In the genomic region with DNA sequence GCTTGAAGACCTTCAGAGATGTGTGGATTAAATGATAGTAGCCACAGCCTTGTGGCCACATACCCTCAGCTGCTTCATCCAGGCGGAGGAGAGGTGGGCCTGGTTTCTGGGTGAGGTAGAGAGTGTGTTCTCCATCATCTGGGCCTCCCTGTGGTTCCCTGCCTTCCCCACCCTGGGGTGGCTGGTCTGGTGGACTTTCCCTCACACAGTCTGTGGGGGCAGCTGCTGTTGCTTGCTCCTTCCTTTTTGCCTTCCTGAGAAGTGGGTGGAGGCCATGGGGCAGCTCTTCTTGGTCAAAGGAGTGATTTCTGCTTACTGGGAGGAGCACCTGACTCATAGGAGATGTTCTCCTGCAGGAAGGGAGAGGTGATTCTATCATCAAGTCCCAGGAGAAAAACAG, we compare ENCODE assay signal across 16 cellular contexts.
DNase-seq lines count a peak whose midpoint lies in the region; ATAC-seq, FAIRE-seq and TF ChIP-seq lines count a peak whose summit lies in the region.
"Had no signal": no experiment of that assay in that cellular context is flagged by ENCODE, and none has a peak within 500 bp of the region (broad histone marks: within the 10 kb centered on the region; RNA-seq: fewer than 3 reads in every experiment).

No MANE protein-coding gene starts in this region.

- H3K4me3 Mint-ChIP-seq in HFFc6: no peak overlapping the region
- H3K4me3 Mint-ChIP-seq: activated CD8-positive, alpha-beta T cell treated with anti-CD3 and anti-CD28 coated beads for 36 hours had no signal

- WGBS in HepG2 (ENCODE audit: low lambda C conversion rate): 83% methylated on average over 1 of the region's 1 CpG

- H3K27ac Mint-ChIP-seq in HFFc6: no peak overlapping the region
- H3K27ac Mint-ChIP-seq: activated CD8-positive, alpha-beta T cell treated with anti-CD3 and anti-CD28 coated beads for 36 hours had no signal

- H2AFZ ChIP-seq in HepG2 (ENCODE audit: low read length): no peak overlapping the region

- H3K9me3 Mint-ChIP-seq in HFFc6: no peaks in the 10 kb centered on the region
- H3K9me3 Mint-ChIP-seq: activated CD8-positive, alpha-beta T cell treated with anti-CD3 and anti-CD28 coated beads for 36 hours had no signal

- H4K20me1 ChIP-seq in HepG2 (ENCODE audit: insufficient read depth, low read length): no peaks in the 10 kb centered on the region

- in situ Hi-C loops in HepG2 (cut with HindIII; ENCODE audit: extremely low pct_ligation_motif_present, low pct_unique_long_range_greater_than_20kb): no loop called here

- FAIRE-seq in HepG2 (lab: Jason Lieb, UNC): no peak
- FAIRE-seq: endothelial cell of umbilical vein, HTR-8/SVneo, islet of Langerhans had no signal

- no peaks in the 10 kb centered on the region for H3K36me3 ChIP-seq in right atrium auricular region
- no peaks in the 10 kb centered on the region for H3K36me3 ChIP-seq in mucosa of descending colon (ENCODE audit: low read depth)
- H3K36me3 ChIP-seq in HepG2 (replicated peaks in 1 of 2; ENCODE audit: control insufficient read depth in 1 of 2, insufficient read depth in 2 of 2, low read length in 2 of 2): no peaks in the 10 kb centered on the region

- no peaks in the 10 kb centered on the region for H3K9me3 ChIP-seq in right atrium auricular region
- no peaks in the 10 kb centered on the region for H3K9me3 ChIP-seq in mucosa of descending colon
- no peaks in the 10 kb centered on the region for H3K9me3 ChIP-seq in HepG2 (ENCODE audit: low read length)

- no peaks in the 10 kb centered on the region for H3K79me2 ChIP-seq in HepG2 (ENCODE audit: insufficient read depth, low read length)

- peaks cover 0 to 74% of the 10 kb centered on the region in 2 donors for H3K4me1 ChIP-seq in right atrium auricular region
- H3K4me1 ChIP-seq in mucosa of descending colon (ENCODE audit: low read depth): peaks cover 59% of the 10 kb centered on the region
- peaks cover 2% of the 10 kb centered on the region for H3K4me1 ChIP-seq in HepG2 (ENCODE audit: insufficient read depth, low read length)

- H3K27me3 Mint-ChIP-seq in HFFc6 (ENCODE audit: insufficient read depth): peaks cover 15% of the 10 kb centered on the region
- H3K27me3 Mint-ChIP-seq: activated CD8-positive, alpha-beta T cell treated with anti-CD3 and anti-CD28 coated beads for 36 hours had no signal

- H3K27ac ChIP-seq in right atrium auricular region (peak overlapping the region; percentile 85 to 87), angular gyrus (ENCODE audit: low read depth, low read length) (peak overlapping the region; percentile 72), HepG2 (ENCODE audit: extremely low read length, insufficient read depth, low read length) (no peak overlapping the region)

- H3K36me3 Mint-ChIP-seq in HFFc6 (ENCODE audit: low read depth): no peaks in the 10 kb centered on the region

- DNase-seq in right atrium auricular region (ENCODE audit: low spot score) (no peak), Right ventricle myocardium superior (no peak), mucosa of descending colon (no peak), retina (no peak), HFFc6 (no peak), cerebellar cortex (ENCODE audit: low spot score) (no peak), HepG2 (ENCODE audit: low spot score) (no peak)
- DNase-seq: activated CD8-positive, alpha-beta T cell treated with anti-CD3 and anti-CD28 coated beads for 36 hours; amygdala; glutamatergic neuron; NCI-H1436; trophoblast cell had no signal

- no peak for TF ChIP-seq POLR2A in HepG2 (IDR thresholded peaks at IDR 0.05; ENCODE audit: insufficient read depth in 1 of 2, low read depth in 2 of 2, low read length in 2 of 2)

- peaks cover 7% of the 10 kb centered on the region; the same call in 1 of the 2 replicates for H3K4me1 Mint-ChIP-seq in HFFc6 (ENCODE audit: low read depth)

- TF ChIP-seq CTCF in right atrium auricular region (IDR thresholded peaks at IDR 0.05) (no peak), mucosa of descending colon (IDR thresholded peaks at IDR 0.05) (no peak), HFFc6 (IDR thresholded peaks at IDR 0.05) (no peak), HepG2 (CRISPR knock-in tag; IDR thresholded peaks at IDR 0.05) (no peak)

- no peaks in the 10 kb centered on the region for H3K27me3 ChIP-seq in right atrium auricular region
- H3K27me3 ChIP-seq in HepG2 (ENCODE audit: control insufficient read depth in 1 of 2, insufficient read depth in 2 of 2, low read length in 2 of 2): no peaks in the 10 kb centered on the region

- no TSS peak for BruUV-seq in HepG2 (replicated peaks; lab: Mats Ljungman, UMichigan)

- H3K4me3 ChIP-seq in right atrium auricular region: no peak overlapping the region
- no peak overlapping the region for H3K4me3 ChIP-seq in mucosa of descending colon
- no peak overlapping the region for H3K4me3 ChIP-seq in HepG2 (replicated peaks in 1 of 3; ENCODE audit: insufficient read depth in 1 of 3, low read depth in 2 of 3, low read length in 3 of 3)

- no peak for TF ChIP-seq RAD21 in HepG2 (CRISPR knock-in tag; IDR thresholded peaks at IDR 0.05)

- no peak overlapping the region for H3K9ac ChIP-seq in HepG2 (ENCODE audit: insufficient read depth, low read depth, low read length)

- TF ChIP-seq EP300 in HepG2 (IDR thresholded peaks at IDR 0.05; ENCODE audit: low read depth in 2 of 2, low read length in 2 of 2): no peak
- TF ChIP-seq EP300 in HepG2 (CRISPR knock-in tag; IDR thresholded peaks at IDR 0.05; ENCODE audit: borderline replicate concordance): no peak

- intact Hi-C loops in Right ventricle myocardium superior (cut with DNase I): no loop called here
- intact Hi-C loops in mucosa of descending colon (cut with DNase I, micrococcal nuclease): no loop called here
- intact Hi-C loops in HepG2 (cut with micrococcal nuclease; ENCODE audit: unreplicated experiment): no loop called here

- POLR2A ChIA-PET in HepG2 (lab: Yijun Ruan, JAX): no interaction called here

- CTCF ChIA-PET in HepG2 (lab: Yijun Ruan, JAX; ENCODE audit: low intra/inter-chr PET ratio, low total read pairs): no interaction called here

- no peak overlapping the region for H3K4me2 ChIP-seq in HepG2 (ENCODE audit: low read depth, low read length)

- no peak for ATAC-seq in Right ventricle myocardium superior (ENCODE audit: poor library complexity)
- ATAC-seq in mucosa of descending colon: peak; percentile 39
- ATAC-seq in HepG2: no peak
- ATAC-seq: activated CD8-positive, alpha-beta T cell treated with anti-CD3 and anti-CD28 coated beads for 36 hours had no signal

TF ChIP-seq in HepG2, 621 proteins besides CTCF, POLR2A, EP300 and RAD21 (continues in another document):
- TF ChIP-seq ZSCAN21 (CRISPR knock-in tag; IDR thresholded peaks at IDR 0.05; ENCODE audit: borderline replicate concordance): no peak
- TF ChIP-seq ZNF607 (CRISPR knock-in tag; IDR thresholded peaks at IDR 0.05; ENCODE audit: borderline replicate concordance): no peak
- TF ChIP-seq ZNF446 (CRISPR knock-in tag; IDR thresholded peaks at IDR 0.05): no peak
- TF ChIP-seq ZNF101 (CRISPR knock-in tag; IDR thresholded peaks at IDR 0.05; ENCODE audit: borderline replicate concordance, low read depth): no peak
- TF ChIP-seq, protein P1, sequence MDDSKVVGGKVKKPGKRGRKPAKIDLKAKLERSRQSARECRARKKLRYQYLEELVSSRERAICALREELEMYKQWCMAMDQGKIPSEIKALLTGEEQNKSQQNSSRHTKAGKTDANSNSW (CRISPR knock-in tag; IDR thresholded peaks at IDR 0.05; ENCODE audit: borderline replicate concordance): no peak
- TF ChIP-seq, protein P2, sequence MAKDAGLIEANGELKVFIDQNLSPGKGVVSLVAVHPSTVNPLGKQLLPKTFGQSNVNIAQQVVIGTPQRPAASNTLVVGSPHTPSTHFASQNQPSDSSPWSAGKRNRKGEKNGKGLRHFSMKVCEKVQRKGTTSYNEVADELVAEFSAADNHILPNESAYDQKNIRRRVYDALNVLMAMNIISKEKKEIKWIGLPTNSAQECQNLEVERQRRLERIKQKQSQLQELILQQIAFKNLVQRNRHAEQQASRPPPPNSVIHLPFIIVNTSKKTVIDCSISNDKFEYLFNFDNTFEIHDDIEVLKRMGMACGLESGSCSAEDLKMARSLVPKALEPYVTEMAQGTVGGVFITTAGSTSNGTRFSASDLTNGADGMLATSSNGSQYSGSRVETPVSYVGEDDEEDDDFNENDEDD (CRISPR knock-in tag; IDR thresholded peaks at IDR 0.05; ENCODE audit: borderline replicate concordance): no peak
- no peak for TF ChIP-seq TBP (CRISPR knock-in tag; IDR thresholded peaks at IDR 0.05)
- TF ChIP-seq ZNF766 (CRISPR knock-in tag; IDR thresholded peaks at IDR 0.05; ENCODE audit: borderline replicate concordance): no peak
- no peak for TF ChIP-seq NR2F2 (IDR thresholded peaks at IDR 0.05; ENCODE audit: borderline replicate concordance, low read depth)
- TF ChIP-seq, protein P3, sequence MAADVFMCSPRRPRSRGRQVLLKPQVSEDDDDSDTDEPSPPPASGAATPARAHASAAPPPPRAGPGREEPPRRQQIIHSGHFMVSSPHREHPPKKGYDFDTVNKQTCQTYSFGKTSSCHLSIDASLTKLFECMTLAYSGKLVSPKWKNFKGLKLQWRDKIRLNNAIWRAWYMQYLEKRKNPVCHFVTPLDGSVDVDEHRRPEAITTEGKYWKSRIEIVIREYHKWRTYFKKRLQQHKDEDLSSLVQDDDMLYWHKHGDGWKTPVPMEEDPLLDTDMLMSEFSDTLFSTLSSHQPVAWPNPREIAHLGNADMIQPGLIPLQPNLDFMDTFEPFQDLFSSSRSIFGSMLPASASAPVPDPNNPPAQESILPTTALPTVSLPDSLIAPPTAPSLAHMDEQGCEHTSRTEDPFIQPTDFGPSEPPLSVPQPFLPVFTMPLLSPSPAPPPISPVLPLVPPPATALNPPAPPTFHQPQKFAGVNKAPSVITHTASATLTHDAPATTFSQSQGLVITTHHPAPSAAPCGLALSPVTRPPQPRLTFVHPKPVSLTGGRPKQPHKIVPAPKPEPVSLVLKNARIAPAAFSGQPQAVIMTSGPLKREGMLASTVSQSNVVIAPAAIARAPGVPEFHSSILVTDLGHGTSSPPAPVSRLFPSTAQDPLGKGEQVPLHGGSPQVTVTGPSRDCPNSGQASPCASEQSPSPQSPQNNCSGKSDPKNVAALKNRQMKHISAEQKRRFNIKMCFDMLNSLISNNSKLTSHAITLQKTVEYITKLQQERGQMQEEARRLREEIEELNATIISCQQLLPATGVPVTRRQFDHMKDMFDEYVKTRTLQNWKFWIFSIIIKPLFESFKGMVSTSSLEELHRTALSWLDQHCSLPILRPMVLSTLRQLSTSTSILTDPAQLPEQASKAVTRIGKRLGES (CRISPR knock-in tag; IDR thresholded peaks at IDR 0.05; ENCODE audit: borderline replicate concordance): no peak
- no peak for TF ChIP-seq KLF6 (CRISPR knock-in tag; IDR thresholded peaks at IDR 0.05)
- no peak for TF ChIP-seq IKZF1 (IDR thresholded peaks at IDR 0.05)
- no peak for TF ChIP-seq MIXL1 (CRISPR knock-in tag; IDR thresholded peaks at IDR 0.05)
